Comparison of ENCODE assay signal across 8 cellular contexts in genomic region chr6:108174371-108175175, GRCh38. TPM values are rescaled to one million over a fixed set of nuclear protein-coding genes. Genes with fewer than 3 reads are reported as not detected.
DNase-seq lines count a peak whose midpoint lies in the region; ATAC-seq and TF ChIP-seq lines count a peak whose summit lies in the region.

No MANE protein-coding gene starts in this region.

- H3K27me3 Mint-ChIP-seq in activated CD8-positive, alpha-beta memory T cell treated with anti-CD3 and anti-CD28 coated beads, Interleukin-2, amount 10 ng/mL, durations not matched to agents 7 days and 5 days: peaks cover 95% of the 10 kb centered on the region
- peaks cover 85% of the 10 kb centered on the region for H3K27me3 Mint-ChIP-seq in activated CD8-positive, alpha-beta T cell treated with anti-CD3 and anti-CD28 coated beads, Interleukin-2, amount 10 ng/mL, durations not matched to agents 7 days and 5 days (ENCODE audit: low read depth)

- H3K9me3 Mint-ChIP-seq in activated CD8-positive, alpha-beta memory T cell treated with anti-CD3 and anti-CD28 coated beads, Interleukin-2, amount 10 ng/mL, durations not matched to agents 7 days and 5 days (ENCODE audit: low read depth): no peaks in the 10 kb centered on the region
- no peaks in the 10 kb centered on the region for H3K9me3 Mint-ChIP-seq in activated CD8-positive, alpha-beta T cell treated with anti-CD3 and anti-CD28 coated beads, Interleukin-2, amount 10 ng/mL, durations not matched to agents 7 days and 5 days (ENCODE audit: insufficient read depth)

- no peaks in the 10 kb centered on the region for H4K20me1 ChIP-seq in smooth muscle cell (ENCODE audit: low read depth)

- no peaks in the 10 kb centered on the region for H3F3A ChIP-seq in smooth muscle cell (ENCODE audit: low read depth)

- H3K27ac Mint-ChIP-seq in activated CD8-positive, alpha-beta memory T cell treated with anti-CD3 and anti-CD28 coated beads, Interleukin-2, amount 10 ng/mL, durations not matched to agents 7 days and 5 days: no peak overlapping the region
- no peak overlapping the region for H3K27ac Mint-ChIP-seq in activated CD8-positive, alpha-beta T cell treated with anti-CD3 and anti-CD28 coated beads, Interleukin-2, amount 10 ng/mL, durations not matched to agents 7 days and 5 days

- no peak overlapping the region for H3K27ac ChIP-seq in right cardiac atrium (ENCODE audit: low read length)
- H3K27ac ChIP-seq in smooth muscle cell (ENCODE audit: low read depth): no peak overlapping the region
- no peak overlapping the region for H3K27ac ChIP-seq in colonic mucosa

- H3K36me3 ChIP-seq in smooth muscle cell (ENCODE audit: low read depth) (no peaks in the 10 kb centered on the region), colonic mucosa (no peaks in the 10 kb centered on the region)

- H3K4me1 ChIP-seq in right cardiac atrium (ENCODE audit: control insufficient read depth, insufficient read depth, low read length) (no peaks in the 10 kb centered on the region), smooth muscle cell (ENCODE audit: low read depth) (peaks cover 17% of the 10 kb centered on the region), colonic mucosa (peaks cover 6% of the 10 kb centered on the region)

- H3K4me1 Mint-ChIP-seq in activated CD8-positive, alpha-beta memory T cell treated with anti-CD3 and anti-CD28 coated beads, Interleukin-2, amount 10 ng/mL, durations not matched to agents 7 days and 5 days: peaks cover 14% of the 10 kb centered on the region
- H3K4me1 Mint-ChIP-seq in activated CD8-positive, alpha-beta T cell treated with anti-CD3 and anti-CD28 coated beads, Interleukin-2, amount 10 ng/mL, durations not matched to agents 7 days and 5 days (ENCODE audit: low read depth): peaks cover 19% of the 10 kb centered on the region

- H3K36me3 Mint-ChIP-seq in activated CD8-positive, alpha-beta memory T cell treated with anti-CD3 and anti-CD28 coated beads, Interleukin-2, amount 10 ng/mL, durations not matched to agents 7 days and 5 days: peaks cover 1% of the 10 kb centered on the region
- peaks cover 5% of the 10 kb centered on the region for H3K36me3 Mint-ChIP-seq in activated CD8-positive, alpha-beta T cell treated with anti-CD3 and anti-CD28 coated beads, Interleukin-2, amount 10 ng/mL, durations not matched to agents 7 days and 5 days (ENCODE audit: low read depth)

- no peaks in the 10 kb centered on the region for H3K79me2 ChIP-seq in smooth muscle cell (ENCODE audit: low read depth)

- H3K4me3 Mint-ChIP-seq in activated CD8-positive, alpha-beta memory T cell treated with anti-CD3 and anti-CD28 coated beads, Interleukin-2, amount 10 ng/mL, durations not matched to agents 7 days and 5 days: no peak overlapping the region
- no peak overlapping the region for H3K4me3 Mint-ChIP-seq in activated CD8-positive, alpha-beta T cell treated with anti-CD3 and anti-CD28 coated beads, Interleukin-2, amount 10 ng/mL, durations not matched to agents 7 days and 5 days

- peak overlapping the region; percentile 2 for H3K4me2 ChIP-seq in smooth muscle cell

- CTCF ChIA-PET in activated CD8-positive, alpha-beta memory T cell treated with anti-CD3 and anti-CD28 coated beads, Interleukin-2, amount 10 ng/mL, durations not matched to agents 7 days and 5 days (lab: Charles Lee): interaction anchor here (1.3 to 1.7 kb wide), 3 partner anchors 13 to 318 kb away, joined by 3 to 10 read pairs (median 7); no protein-coding TSS in a partner anchor
- CTCF ChIA-PET in activated CD8-positive, alpha-beta T cell treated with anti-CD3 and anti-CD28 coated beads, Interleukin-2, amount 10 ng/mL, durations not matched to agents 7 days and 5 days (lab: Charles Lee): interaction anchor here (1.2 to 1.3 kb wide), 2 partner anchors 62 to 317 kb away, joined by 3 read pairs; no protein-coding TSS in a partner anchor

- peaks cover 3% of the 10 kb centered on the region for H3K27me3 ChIP-seq in right cardiac atrium (ENCODE audit: control insufficient read depth, insufficient read depth)
- peaks cover 100% of the 10 kb centered on the region for H3K27me3 ChIP-seq in smooth muscle cell (ENCODE audit: low read depth)
- peaks cover 80% of the 10 kb centered on the region for H3K27me3 ChIP-seq in colonic mucosa

- H3K9ac ChIP-seq in smooth muscle cell (ENCODE audit: low read depth) (no peak overlapping the region), colonic mucosa (ENCODE audit: low read depth in 2 of 2, low read length in 2 of 2) (no peak overlapping the region)

- peak overlapping the region; percentile 16 for H3K4me3 ChIP-seq in right cardiac atrium (ENCODE audit: low read length)
- no peak overlapping the region for H3K4me3 ChIP-seq in smooth muscle cell
- H3K4me3 ChIP-seq in colonic mucosa: no peak overlapping the region

- TF ChIP-seq CTCF in smooth muscle cell (IDR thresholded peaks at IDR 0.05; ENCODE audit: borderline replicate concordance, insufficient read depth, poor library complexity, severe bottlenecking) (no peak), colonic mucosa (IDR thresholded peaks at IDR 0.05) (no peak)

- 8% methylated on average over 43 of the region's 43 CpGs for WGBS in right cardiac atrium
- 18% methylated on average over 43 of the region's 43 CpGs for WGBS in smooth muscle cell (ENCODE audit: low lambda C conversion rate)

- intact Hi-C loops in right cardiac atrium (cut with DNase I) (no loop called here), colonic mucosa (cut with DNase I) (no loop called here)

- H3K9me3 ChIP-seq in right cardiac atrium (ENCODE audit: control insufficient read depth, low read length): no peaks in the 10 kb centered on the region
- H3K9me3 ChIP-seq in smooth muscle cell (replicated peaks; ENCODE audit: low read depth): no peaks in the 10 kb centered on the region
- no peaks in the 10 kb centered on the region for H3K9me3 ChIP-seq in colonic mucosa

- DNase-seq in activated CD8-positive, alpha-beta memory T cell treated with anti-CD3 and anti-CD28 coated beads, Interleukin-2, amount 10 ng/mL, durations not matched to agents 7 days and 5 days: peak; percentile 64
- no peak for DNase-seq in activated CD8-positive, alpha-beta memory T cell treated with anti-CD3 and anti-CD28 coated beads, Interleukin-2, amount 50 U/mL, for 4 hours
- DNase-seq in activated CD8-positive, alpha-beta T cell treated with anti-CD3 and anti-CD28 coated beads, Interleukin-2, amount 10 ng/mL, durations not matched to agents 7 days and 5 days: peak; percentile 73
- DNase-seq in right cardiac atrium (peak in 2 of 3 donors; percentile 73 to 77), smooth muscle cell (lab: John Stamatoyannopoulos, UW; ENCODE audit: unreplicated experiment) (no peak), KG1 (lab: John Stamatoyannopoulos, UW) (no peak), SIG-M5 (lab: John Stamatoyannopoulos, UW) (no peak), colonic mucosa (no peak)

- peak; percentile 51 for ATAC-seq in activated CD8-positive, alpha-beta memory T cell treated with anti-CD3 and anti-CD28 coated beads, Interleukin-2, amount 10 ng/mL, durations not matched to agents 7 days and 5 days
- peak; percentile 83 for ATAC-seq in activated CD8-positive, alpha-beta T cell treated with anti-CD3 and anti-CD28 coated beads, Interleukin-2, amount 10 ng/mL, durations not matched to agents 7 days and 5 days
- ATAC-seq in right cardiac atrium: peak; percentile 39 to 49

- H2AFZ ChIP-seq in smooth muscle cell (ENCODE audit: low read depth): no peak overlapping the region

- POLR2A ChIA-PET in activated CD8-positive, alpha-beta T cell treated with anti-CD3 and anti-CD28 coated beads, Interleukin-2, amount 10 ng/mL, durations not matched to agents 7 days and 5 days (lab: Charles Lee): no interaction called here

RNA-seq across cellular contexts. Expression of gene NR2E1, which starts 8.8 kb away (rescaled TPM):
- total RNA-seq in activated CD8-positive, alpha-beta memory T cell treated with anti-CD3 and anti-CD28 coated beads, Interleukin-2, amount 10 ng/mL, durations not matched to agents 7 days and 5 days: not detected
- total RNA-seq in activated CD8-positive, alpha-beta T cell treated with anti-CD3 and anti-CD28 coated beads, Interleukin-2, amount 10 ng/mL, durations not matched to agents 7 days and 5 days: not detected
- total RNA-seq in right cardiac atrium (not detected), smooth muscle cell (not detected in 2 replicates), colonic mucosa (not detected)
- polyA plus RNA-seq in right cardiac atrium (not detected), smooth muscle cell (not detected in 2 replicates)

Comparison
In these comparisons a context has a peak if more than half of its experiments do, and no peak if none do; other contexts are left out.
1. DNase-seq: peak in activated CD8-positive, alpha-beta memory T cell treated with anti-CD3 and anti-CD28 coated beads, Interleukin-2, amount 10 ng/mL, durations not matched to agents 7 days and 5 days (single experiment), activated CD8-positive, alpha-beta T cell treated with anti-CD3 and anti-CD28 coated beads, Interleukin-2, amount 10 ng/mL, durations not matched to agents 7 days and 5 days (single experiment) and right cardiac atrium (2 of 3); none in activated CD8-positive, alpha-beta memory T cell treated with anti-CD3 and anti-CD28 coated beads, Interleukin-2, amount 50 U/mL, for 4 hours (single experiment), smooth muscle cell (single experiment), KG1 (single experiment), SIG-M5 (single experiment) and colonic mucosa (single experiment).
2. Peak in every context shown above with its lines, with median percentiles within 50 percentile points of each other: ATAC-seq.